Comparison of ENCODE assay signal across 9 cellular contexts in genomic region chr2:235577404-235578330, GRCh38.
DNase-seq lines count a peak whose midpoint lies in the region; ATAC-seq, FAIRE-seq and TF ChIP-seq lines count a peak whose summit lies in the region.
"Had no signal": no experiment of that assay in that cellular context is flagged by ENCODE, and none has a peak within 500 bp of the region (broad histone marks: within the 10 kb centered on the region; RNA-seq: fewer than 3 reads in every experiment).

No MANE protein-coding gene starts in this region.

- H3K9me3 Mint-ChIP-seq in type B pancreatic cell (no peaks in the 10 kb centered on the region), Calu3 (ENCODE audit: low read depth, unreplicated experiment) (no peaks in the 10 kb centered on the region)
- H3K9me3 Mint-ChIP-seq: central memory CD8-positive, alpha-beta T cell had no signal

- intact Hi-C loops in Calu3 (cut with micrococcal nuclease; ENCODE audit: unreplicated experiment) = no loop called here

- no peaks in the 10 kb centered on the region for H3K27me3 ChIP-seq in mucosa of stomach (ENCODE audit: control insufficient read depth, insufficient read depth, low read length)

- ATAC-seq in HG03025 (IDR thresholded peaks at IDR 0.05; ENCODE audit: low FRiP score, unreplicated experiment) = no peak

- TF ChIP-seq CTCF in fibroblast of mammary gland (conservative IDR thresholded peaks at IDR 0.05; ENCODE audit: control insufficient read depth, insufficient read depth, low read depth, low read length) (no peak), type B pancreatic cell (conservative IDR thresholded peaks at IDR 0.05) (no peak), Calu3 (IDR thresholded peaks at IDR 0.05; ENCODE audit: unreplicated experiment) (no peak)

- peak; percentile 30 for DNase-seq in NCI-H510A (lab: John Stamatoyannopoulos, UW)
- peak; percentile 71 for DNase-seq in fibroblast of mammary gland (ENCODE audit: low read depth)
- no peak for DNase-seq in type B pancreatic cell (ENCODE audit: extremely low spot score, unreplicated experiment)
- DNase-seq in urothelium cell line (ENCODE audit: low spot score) = no peak
- no peak for DNase-seq in Calu3
- DNase-seq: lower lobe of right lung had no signal

- peak overlapping the region; percentile 26 for H3K9ac ChIP-seq in mucosa of stomach (ENCODE audit: low read length)

- no TSS peak for BruUV-seq in Calu3 (replicated peaks; lab: Mats Ljungman, UMichigan)

- H3K36me3 Mint-ChIP-seq in type B pancreatic cell (peaks cover 3% of the 10 kb centered on the region), Calu3 (ENCODE audit: insufficient read depth, unreplicated experiment) (no peaks in the 10 kb centered on the region)

- peak overlapping the region; percentile 37 for H3K27ac Mint-ChIP-seq in type B pancreatic cell
- H3K27ac Mint-ChIP-seq in Calu3 (ENCODE audit: unreplicated experiment) = no peak overlapping the region

- H3K27me3 Mint-ChIP-seq in type B pancreatic cell = no peaks in the 10 kb centered on the region
- H3K27me3 Mint-ChIP-seq in Calu3 (ENCODE audit: unreplicated experiment) = no peaks in the 10 kb centered on the region
- H3K27me3 Mint-ChIP-seq: central memory CD8-positive, alpha-beta T cell had no signal

- H3K4me3 Mint-ChIP-seq in type B pancreatic cell (peak overlapping the region; percentile 75), Calu3 (ENCODE audit: low read depth, unreplicated experiment) (no peak overlapping the region)
- H3K4me3 Mint-ChIP-seq: central memory CD8-positive, alpha-beta T cell had no signal

- no peaks in the 10 kb centered on the region for H3K9me3 ChIP-seq in mucosa of stomach (ENCODE audit: control insufficient read depth, low read length)
- H3K9me3 ChIP-seq: lower lobe of right lung had no signal

- no peaks in the 10 kb centered on the region for H3K36me3 ChIP-seq in mucosa of stomach (ENCODE audit: control insufficient read depth, insufficient read depth, low read length)
- H3K36me3 ChIP-seq: lower lobe of right lung had no signal

- FAIRE-seq in urothelium cell line (lab: Jason Lieb, UNC) = no peak

- H3K4me1 Mint-ChIP-seq in type B pancreatic cell (ENCODE audit: unreplicated experiment) = peaks cover 37% of the 10 kb centered on the region
- H3K4me1 Mint-ChIP-seq in Calu3 (ENCODE audit: low read depth, unreplicated experiment) = peaks cover 25% of the 10 kb centered on the region

- H3K4me3 ChIP-seq in fibroblast of mammary gland (ENCODE audit: control insufficient read depth, low read depth, low read length) = no peak overlapping the region
- H3K4me3 ChIP-seq in mucosa of stomach (ENCODE audit: low read length) = no peak overlapping the region
- H3K4me3 ChIP-seq: lower lobe of right lung had no signal

- CTCF ChIA-PET in Calu3 (lab: Charles Lee) = interaction anchor here (0.5 to 0.7 kb wide), 3 partner anchors 11 to 288 kb away, joined by 3 to 6 read pairs (median 3); no protein-coding TSS in a partner anchor

- peaks cover 4% of the 10 kb centered on the region for H3K4me1 ChIP-seq in mucosa of stomach (ENCODE audit: control insufficient read depth, insufficient read depth, low read length)

Comparison
In these comparisons a context has a peak if more than half of its experiments do, and no peak if none do; other contexts are left out.
1. DNase-seq: peak in NCI-H510A (single experiment) and fibroblast of mammary gland (single experiment); none in type B pancreatic cell (single experiment), urothelium cell line (single experiment) and Calu3 (single experiment).